In the genomic region with DNA sequence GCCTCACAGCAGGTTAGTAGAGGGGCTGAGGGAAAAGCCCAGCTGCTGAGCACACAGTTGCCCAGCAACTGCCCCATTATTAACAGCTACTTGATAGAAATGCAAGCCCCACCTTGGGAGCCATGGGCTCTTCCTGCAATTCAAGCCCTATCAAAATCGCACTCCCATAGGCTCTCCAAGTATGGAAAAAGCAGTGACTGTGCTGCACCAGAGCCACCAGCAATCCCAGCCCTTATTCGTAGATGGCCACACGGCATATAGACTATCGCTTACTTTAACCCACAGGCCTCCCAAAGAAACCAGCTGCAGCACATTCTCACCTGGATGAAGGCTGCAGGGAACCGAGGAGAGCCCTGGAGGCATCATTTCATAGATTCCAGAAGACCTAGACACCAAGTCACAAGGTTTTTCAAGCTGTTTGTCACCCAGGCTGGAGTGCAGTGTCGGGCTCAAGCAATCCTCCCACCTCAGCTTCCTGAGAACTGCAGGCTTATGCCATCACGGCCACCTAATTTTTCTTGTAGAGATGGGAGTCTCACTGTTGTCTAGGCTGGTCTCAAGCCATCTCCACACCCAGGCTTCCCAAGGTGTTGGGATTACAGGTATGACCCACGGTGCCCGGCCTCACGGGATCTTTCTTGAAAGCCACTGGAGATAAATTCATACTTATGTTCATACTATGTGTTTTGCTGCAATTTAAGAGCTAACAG, we compare ENCODE assay signal across 10 cellular contexts. TPM values are rescaled to one million over a fixed set of nuclear protein-coding genes. Genes with fewer than 3 reads are reported as not detected.
DNase-seq lines count a peak whose midpoint lies in the region; ATAC-seq lines count a peak whose summit lies in the region.
"Had no signal": no experiment of that assay in that cellular context is flagged by ENCODE, and none has a peak within 500 bp of the region (broad histone marks: within the 10 kb centered on the region; RNA-seq: fewer than 3 reads in every experiment).

No MANE protein-coding gene starts in this region.

- H3K4me1 ChIP-seq in naive thymus-derived CD4-positive, alpha-beta T cell (ENCODE audit: control insufficient read depth in 2 of 2, insufficient read depth in 2 of 2, low read length in 2 of 2): no peaks in the 10 kb centered on the region

- H3K36me3 ChIP-seq in naive thymus-derived CD4-positive, alpha-beta T cell (ENCODE audit: control insufficient read depth in 2 of 3, insufficient read depth in 3 of 3, low read length in 3 of 3): peaks cover 42 to 50% (median 42%) of the 10 kb centered on the region in 3 experiments

- peaks cover 65% of the 10 kb centered on the region for H3K36me3 Mint-ChIP-seq in activated naive CD8-positive, alpha-beta T cell treated with anti-CD3 and anti-CD28 coated beads for 36 hours
- H3K36me3 Mint-ChIP-seq in naive thymus-derived CD4-positive, alpha-beta T cell: peaks cover 7 to 34% (median 30%) of the 10 kb centered on the region in 5 donors

- H3K27ac ChIP-seq in naive thymus-derived CD4-positive, alpha-beta T cell (ENCODE audit: low read depth, low read length): no peak overlapping the region

- H3K27me3 ChIP-seq in naive thymus-derived CD4-positive, alpha-beta T cell (ENCODE audit: control insufficient read depth in 2 of 2, insufficient read depth in 2 of 2, low read length in 2 of 2): no peaks in the 10 kb centered on the region

- H3K9me3 ChIP-seq in naive thymus-derived CD4-positive, alpha-beta T cell (ENCODE audit: control insufficient read depth in 2 of 3, low read length in 3 of 3): no peaks in the 10 kb centered on the region

- peak; percentile 16 for ATAC-seq in naive thymus-derived CD4-positive, alpha-beta T cell
- ATAC-seq in HG02884 (IDR thresholded peaks at IDR 0.05; ENCODE audit: unreplicated experiment) (no peak), GM21526 (IDR thresholded peaks at IDR 0.05; ENCODE audit: low FRiP score, unreplicated experiment) (no peak)

- H3K27ac Mint-ChIP-seq in activated naive CD8-positive, alpha-beta T cell treated with anti-CD3 and anti-CD28 coated beads for 36 hours: peak overlapping the region; percentile 57
- peak overlapping the region in 7 of 9 donors; percentile 31 to 84 (median 62) for H3K27ac Mint-ChIP-seq in naive thymus-derived CD4-positive, alpha-beta T cell

- intact Hi-C loops in naive thymus-derived CD4-positive, alpha-beta T cell (cut with micrococcal nuclease): loop anchor here (1.0 to 2.0 kb wide), 5 partner anchors 11 to 396 kb away; a partner anchor contains a TSS

- CTCF ChIA-PET in naive thymus-derived CD4-positive, alpha-beta T cell (lab: Charles Lee): interaction anchor here (1.4 to 3.2 kb wide), 4 partner anchors 11 to 349 kb away, joined by 7 to 31 read pairs (median 14); a partner anchor contains a TSS

- peaks cover 4% of the 10 kb centered on the region for H3K27me3 Mint-ChIP-seq in activated naive CD8-positive, alpha-beta T cell treated with anti-CD3 and anti-CD28 coated beads for 36 hours
- no peaks in the 10 kb centered on the region for H3K27me3 Mint-ChIP-seq in naive thymus-derived CD4-positive, alpha-beta T cell
- H3K27me3 Mint-ChIP-seq: activated B cell treated with CpG ODN at 0.5 μM for 24 hours had no signal

- DNase-seq in EL (peak; percentile 31), NAMALWA (ENCODE audit: low spot score) (peak; percentile 69), foreskin melanocyte (no peak)
- DNase-seq in activated naive CD8-positive, alpha-beta T cell treated with anti-CD3 and anti-CD28 coated beads for 36 hours: no peak
- DNase-seq in naive thymus-derived CD4-positive, alpha-beta T cell: peak in 1 of 9 donors; percentile 20
- no peak for DNase-seq in stimulated activated CD4-positive, alpha-beta T cell treated with anti-CD3 and anti-CD28 coated beads, Interleukin-4, amount 100 ng/mL, for 1 hour
- DNase-seq: activated B cell treated with CpG ODN at 0.5 μM for 24 hours, GOT3 had no signal

- H3K4me3 ChIP-seq in naive thymus-derived CD4-positive, alpha-beta T cell (ENCODE audit: low read length): no peak overlapping the region

- POLR2A ChIA-PET in naive thymus-derived CD4-positive, alpha-beta T cell (lab: Charles Lee): interaction anchor here (0.6 to 6.9 kb wide), 4 partner anchors 11 to 349 kb away, joined by 3 to 66 read pairs (median 3); a partner anchor contains a TSS

- H3K9me3 Mint-ChIP-seq in activated naive CD8-positive, alpha-beta T cell treated with anti-CD3 and anti-CD28 coated beads for 36 hours: no peaks in the 10 kb centered on the region
- peaks cover 0 to 3% (median 0%) of the 10 kb centered on the region in 11 donors for H3K9me3 Mint-ChIP-seq in naive thymus-derived CD4-positive, alpha-beta T cell
- H3K9me3 Mint-ChIP-seq: activated B cell treated with CpG ODN at 0.5 μM for 24 hours had no signal

- H3K4me1 Mint-ChIP-seq in activated naive CD8-positive, alpha-beta T cell treated with anti-CD3 and anti-CD28 coated beads for 36 hours: peaks cover 32% of the 10 kb centered on the region
- H3K4me1 Mint-ChIP-seq in naive thymus-derived CD4-positive, alpha-beta T cell: peaks cover 10 to 21% (median 12%) of the 10 kb centered on the region in 7 donors

- no peak overlapping the region for H3K4me3 Mint-ChIP-seq in activated naive CD8-positive, alpha-beta T cell treated with anti-CD3 and anti-CD28 coated beads for 36 hours
- peak overlapping the region in 2 of 10 donors; percentile 37 to 53 for H3K4me3 Mint-ChIP-seq in naive thymus-derived CD4-positive, alpha-beta T cell
- H3K4me3 Mint-ChIP-seq: activated B cell treated with CpG ODN at 0.5 μM for 24 hours had no signal

RNA-seq across cellular contexts. Expression of a gene that starts 11.3 kb away (rescaled TPM):
- total RNA-seq in activated naive CD8-positive, alpha-beta T cell treated with anti-CD3 and anti-CD28 coated beads for 36 hours: 1,000 to 10,000 TPM; 2,049 to 2,118 TPM
- total RNA-seq in naive thymus-derived CD4-positive, alpha-beta T cell: 100 to 1,000 TPM; 411 to 647 (median 426) TPM
- polyA plus RNA-seq in naive thymus-derived CD4-positive, alpha-beta T cell: 100 to 1,000 TPM; 470 to 662 TPM

RNA-seq across cellular contexts. Expression of a gene that starts 57.4 kb away (rescaled TPM):
- under 1 TPM; 0.14 to 0.25 TPM for total RNA-seq in activated naive CD8-positive, alpha-beta T cell treated with anti-CD3 and anti-CD28 coated beads for 36 hours
- total RNA-seq in naive thymus-derived CD4-positive, alpha-beta T cell: 1 to 10 TPM in 2 of 5 experiments, under 1 TPM in 2, not detected in 1; 0.24 to 5.6 (median 0.95) TPM
- not detected for polyA plus RNA-seq in naive thymus-derived CD4-positive, alpha-beta T cell

Comparison
In these comparisons a context has a peak if more than half of its experiments do, and no peak if none do; other contexts are left out.
1. DNase-seq: peak in EL (single experiment) and NAMALWA (single experiment); none in activated naive CD8-positive, alpha-beta T cell treated with anti-CD3 and anti-CD28 coated beads for 36 hours (single experiment), foreskin melanocyte (single experiment) and stimulated activated CD4-positive, alpha-beta T cell treated with anti-CD3 and anti-CD28 coated beads, Interleukin-4, amount 100 ng/mL, for 1 hour (single experiment).